In genomic region chr5:140157032-140157781, GRCh38 we compare ENCODE assay signal across 8 cellular contexts. TPM values are rescaled to one million over a fixed set of nuclear protein-coding genes. Genes with fewer than 3 reads are reported as not detected.
DNase-seq lines count a peak whose midpoint lies in the region; ATAC-seq and TF ChIP-seq lines count a peak whose summit lies in the region.

No MANE protein-coding gene starts in this region.

- H3K27me3 Mint-ChIP-seq in activated CD4-positive, alpha-beta T cell treated with anti-CD3 and anti-CD28 coated beads for 36 hours = no peaks in the 10 kb centered on the region

- H3K4me3 ChIP-seq in choroid plexus epithelial cell (ENCODE audit: low read depth, low read length) = peak overlapping the region; percentile 45

- peak overlapping the region; percentile 22 for H3K4me3 Mint-ChIP-seq in activated CD4-positive, alpha-beta T cell treated with anti-CD3 and anti-CD28 coated beads for 36 hours

- POLR2A ChIA-PET in activated CD4-positive, alpha-beta T cell treated with anti-CD3 and anti-CD28 coated beads for 36 hours (lab: Charles Lee) = no interaction called here

- DNase-seq in AG08396 (ENCODE audit: low spot score) (peak; percentile 91), NCI-H460 (ENCODE audit: extremely low read depth, low read depth) (peak; percentile 89), choroid plexus epithelial cell (ENCODE audit: low read depth) (peak; percentile 85), left lobe of liver (ENCODE audit: low spot score) (peak; percentile 88)
- DNase-seq in activated CD4-positive, alpha-beta T cell treated with anti-CD3 and anti-CD28 coated beads for 36 hours = peak; percentile 94
- DNase-seq in stimulated activated CD4-positive, alpha-beta T cell treated with anti-CD3 and anti-CD28 coated beads, Interleukin-2, amount 100 ng/mL, for 4 hours (ENCODE audit: low read depth) = peak; percentile 75

- CTCF ChIA-PET in activated CD4-positive, alpha-beta T cell treated with anti-CD3 and anti-CD28 coated beads for 36 hours (lab: Charles Lee) = interaction anchor here (0.6 to 8.0 kb wide), 5 partner anchors 11 to 597 kb away, joined by 3 to 93 read pairs (median 16); no protein-coding TSS in a partner anchor

- H3K27ac Mint-ChIP-seq in activated CD4-positive, alpha-beta T cell treated with anti-CD3 and anti-CD28 coated beads for 36 hours = peak overlapping the region; percentile 49

- ATAC-seq in GM18909 (IDR thresholded peaks at IDR 0.05; ENCODE audit: poor library complexity, unreplicated experiment) = peak; percentile 96
- ATAC-seq in HG03196 (IDR thresholded peaks at IDR 0.05; ENCODE audit: unreplicated experiment) = peak; percentile 94
- ATAC-seq in activated CD4-positive, alpha-beta T cell treated with anti-CD3 and anti-CD28 coated beads for 36 hours = peak; percentile 99
- peak; percentile 99 for ATAC-seq in left lobe of liver

- no peaks in the 10 kb centered on the region for H3K9me3 Mint-ChIP-seq in activated CD4-positive, alpha-beta T cell treated with anti-CD3 and anti-CD28 coated beads for 36 hours (ENCODE audit: low read depth)

- TF ChIP-seq CTCF in choroid plexus epithelial cell (conservative IDR thresholded peaks at IDR 0.05; ENCODE audit: low read depth, low read length) = peak; percentile 92

- intact Hi-C loops in activated CD4-positive, alpha-beta T cell treated with anti-CD3 and anti-CD28 coated beads for 36 hours (cut with DNase I, micrococcal nuclease) = loop anchor here (1.0 kb wide), 5 partner anchors 12 to 370 kb away; partner anchors contain the start of gene CYSTM1 (in 1 of the 2)

- H3K4me1 Mint-ChIP-seq in activated CD4-positive, alpha-beta T cell treated with anti-CD3 and anti-CD28 coated beads for 36 hours = peaks cover 5% of the 10 kb centered on the region

- no peaks in the 10 kb centered on the region for H3K36me3 Mint-ChIP-seq in activated CD4-positive, alpha-beta T cell treated with anti-CD3 and anti-CD28 coated beads for 36 hours (ENCODE audit: low read depth)

RNA-seq across cellular contexts. Expression of gene CYSTM1, which starts 17.8 kb away (rescaled TPM):
- total RNA-seq in NCI-H460 (2014; rRNA removed; shearing (Covaris generic)) = 59.7 and 70.1 TPM in 2 replicates
- 10.1 and 21.4 TPM in 2 replicates for polyA plus RNA-seq in NCI-H460 (2014; cell fraction: nucleus; rRNA removed)
- total RNA-seq in activated CD4-positive, alpha-beta T cell treated with anti-CD3 and anti-CD28 coated beads for 36 hours = 10 to 100 TPM; 15.2 to 18.7 TPM
- total RNA-seq in left lobe of liver = 24.6 TPM

RNA-seq across cellular contexts. Expression of gene IGIP, which starts 31.5 kb away (rescaled TPM):
- 1.8 and 2.6 TPM in 2 replicates for total RNA-seq in NCI-H460 (2014; rRNA removed; shearing (Covaris generic))
- polyA plus RNA-seq in NCI-H460 (2014; cell fraction: nucleus; rRNA removed) = 3.7 and 4.3 TPM in 2 replicates
- 1 to 10 TPM; 1.7 to 1.9 TPM for total RNA-seq in activated CD4-positive, alpha-beta T cell treated with anti-CD3 and anti-CD28 coated beads for 36 hours
- 7.0 TPM for total RNA-seq in left lobe of liver

RNA-seq across cellular contexts. Expression of gene PURA, which starts 43.3 kb away (rescaled TPM):
- 8.6 and 10.2 TPM in 2 replicates for total RNA-seq in NCI-H460 (2014; rRNA removed; shearing (Covaris generic))
- 2.6 and 4.4 TPM in 2 replicates for polyA plus RNA-seq in NCI-H460 (2014; cell fraction: nucleus; rRNA removed)
- total RNA-seq in activated CD4-positive, alpha-beta T cell treated with anti-CD3 and anti-CD28 coated beads for 36 hours = 10 to 100 TPM in 1 of 2 experiments, 1 to 10 TPM in 1; 9.5 to 10.7 TPM
- total RNA-seq in left lobe of liver = 12.7 TPM

Comparison
In these comparisons a context has a peak if more than half of its experiments do, and no peak if none do; other contexts are left out.
1. Peak in every context shown above with its lines: DNase-seq, ATAC-seq and H3K4me3 ChIP-seq.